Comparison of ENCODE assay signal across 18 cellular contexts in the genomic region with DNA sequence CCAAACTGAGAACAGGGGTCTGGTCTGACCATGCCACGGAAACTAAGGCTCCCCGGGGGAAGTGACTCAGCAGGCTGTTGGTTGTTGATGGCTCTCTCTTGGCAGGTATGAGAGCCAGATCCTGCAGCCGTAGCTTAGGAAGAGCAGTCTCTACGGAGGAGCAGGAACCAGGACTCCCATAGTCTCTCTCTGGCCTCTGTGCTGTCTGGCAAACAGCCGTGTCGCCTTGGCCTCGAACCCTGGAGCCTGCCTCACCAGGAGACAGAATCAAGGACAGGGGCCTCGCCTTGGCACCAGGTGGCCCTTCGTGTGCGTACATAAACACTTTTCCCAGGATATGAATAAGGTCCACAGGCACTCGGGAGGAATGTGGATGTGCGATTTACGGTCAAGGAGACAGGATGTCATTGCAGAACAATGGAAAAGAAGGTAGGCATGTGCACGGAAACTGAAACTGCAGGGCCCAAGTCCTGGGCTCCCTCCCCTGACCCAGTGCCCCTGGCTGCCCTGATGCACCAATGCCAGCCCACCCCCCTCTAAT. TPM values are rescaled to one million over a fixed set of nuclear protein-coding genes. Genes with fewer than 3 reads are reported as not detected.
A peak's percentile ranks its signal among the peaks of the same experiment; 100 is the strongest.
DNase-seq lines count a peak whose midpoint lies in the region; ATAC-seq and TF ChIP-seq lines count a peak whose summit lies in the region.
"Had no signal": no experiment of that assay in that cellular context is flagged by ENCODE, and none has a peak within 500 bp of the region (broad histone marks: within the 10 kb centered on the region; RNA-seq: fewer than 3 reads in every experiment).

No MANE protein-coding gene starts in this region.

- no peaks in the 10 kb centered on the region for H3K36me3 ChIP-seq in HUES6 (ENCODE audit: control insufficient read depth, insufficient read depth, low read length)
- no peaks in the 10 kb centered on the region for H3K36me3 ChIP-seq in gastrocnemius medialis

- peak; percentile 9 to 12 for TF ChIP-seq POLR2A in gastrocnemius medialis (IDR thresholded peaks at IDR 0.05)

- H3K27ac Mint-ChIP-seq in osteocyte (ENCODE audit: unreplicated experiment) = no peak overlapping the region
- H3K27ac Mint-ChIP-seq: activated T-cell treated with anti-CD3 and anti-CD28 coated beads, Interleukin-2, amount 50 U/mL, for 72 hours had no signal

- DNase-seq in cardiac fibroblast (ENCODE audit: low read depth in 2 of 2) (peak; percentile 79 to 94), left kidney (ENCODE audit: low read depth, low spot score) (peak; percentile 36), gastrocnemius medialis (no peak), NCI-H146 treated with DMSO at 0.1 percent for 48 hours (lab: John Stamatoyannopoulos, UW; ENCODE audit: unreplicated experiment) (no peak), GOT3 (lab: John Stamatoyannopoulos, UW) (no peak), osteocyte (ENCODE audit: extremely low spot score, unreplicated experiment) (no peak)
- DNase-seq: activated CD4-positive, alpha-beta T cell treated with anti-CD3 and anti-CD28 coated beads for 1 hour; activated T-cell treated with anti-CD3 and anti-CD28 coated beads, Interleukin-2, amount 50 U/mL, for 72 hours; NCI-H1105 treated with DMSO at 0.1 percent for 48 hours; NCI-H526 treated with DMSO at 0.1 percent for 48 hours; stimulated activated CD4-positive, alpha-beta T cell treated with anti-CD3 and anti-CD28 coated beads, Interleukin-4, amount 100 ng/mL, for 4 hours; stimulated activated naive CD8-positive, alpha-beta T cell treated with anti-CD3 and anti-CD28 coated beads, Interleukin-15, amount 100 ng/mL, for 72 hours had no signal

- H3K9me3 ChIP-seq in HUES6 (ENCODE audit: control insufficient read depth, insufficient read depth, low read depth, low read length) (no peaks in the 10 kb centered on the region), gastrocnemius medialis (no peaks in the 10 kb centered on the region)

- peak overlapping the region; percentile 12 for H3K9ac ChIP-seq in HUES6 (ENCODE audit: low read length)

- no peaks in the 10 kb centered on the region for H3K36me3 Mint-ChIP-seq in osteocyte (ENCODE audit: unreplicated experiment)
- H3K36me3 Mint-ChIP-seq: brain, CD14-positive monocyte had no signal

- no peak for TF ChIP-seq CTCF in cardiac fibroblast (IDR thresholded peaks at IDR 0.05; ENCODE audit: low read depth, low read length)
- no peak for TF ChIP-seq CTCF in gastrocnemius medialis (IDR thresholded peaks at IDR 0.05 in 4 of 5, conservative IDR thresholded peaks at IDR 0.05 in 1 of 5)
- no peak for TF ChIP-seq CTCF in osteocyte (IDR thresholded peaks at IDR 0.05)

- intact Hi-C loops in gastrocnemius medialis (cut with DNase I; ENCODE audit: low total_unique reads) = no loop called here

- no peaks in the 10 kb centered on the region for H3K9me3 Mint-ChIP-seq in osteocyte (ENCODE audit: unreplicated experiment)
- H3K9me3 Mint-ChIP-seq: activated T-cell treated with anti-CD3 and anti-CD28 coated beads, Interleukin-2, amount 50 U/mL, for 72 hours; brain; stimulated activated naive CD8-positive, alpha-beta T cell treated with anti-CD3 and anti-CD28 coated beads, Interleukin-15, amount 100 ng/mL, for 72 hours had no signal

- no peak overlapping the region for H3K4me3 Mint-ChIP-seq in osteocyte (ENCODE audit: unreplicated experiment)
- H3K4me3 Mint-ChIP-seq: activated T-cell treated with anti-CD3 and anti-CD28 coated beads, Interleukin-2, amount 50 U/mL, for 72 hours; brain; stimulated activated naive CD8-positive, alpha-beta T cell treated with anti-CD3 and anti-CD28 coated beads, Interleukin-15, amount 100 ng/mL, for 72 hours had no signal

- H3K4me1 ChIP-seq in HUES6 (ENCODE audit: control insufficient read depth, insufficient read depth, low read length) (peaks cover 19% of the 10 kb centered on the region; the same call in 1 of the 2 replicates), gastrocnemius medialis (no peaks in the 10 kb centered on the region)

- ATAC-seq in gastrocnemius medialis = peak; percentile 51 to 54
- ATAC-seq in HG02623 (IDR thresholded peaks at IDR 0.05; ENCODE audit: unreplicated experiment) = no peak
- ATAC-seq: activated T-cell treated with anti-CD3 and anti-CD28 coated beads, Interleukin-2, amount 50 U/mL, for 72 hours; SK-N-SH treated with all-trans-retinoic acid at 6 μM for 48 hours; stimulated activated naive CD8-positive, alpha-beta T cell treated with anti-CD3 and anti-CD28 coated beads, Interleukin-15, amount 100 ng/mL, for 72 hours had no signal

- H3K4me1 Mint-ChIP-seq in osteocyte (ENCODE audit: unreplicated experiment) = peaks cover 5% of the 10 kb centered on the region
- H3K4me1 Mint-ChIP-seq: brain had no signal

- in situ Hi-C loops in gastrocnemius medialis (cut with MboI; ENCODE audit: low sequenced_read_pairs in 4 of 4) = no loop called here

- no peaks in the 10 kb centered on the region for H3K27me3 Mint-ChIP-seq in osteocyte (ENCODE audit: unreplicated experiment)
- H3K27me3 Mint-ChIP-seq: stimulated activated naive CD8-positive, alpha-beta T cell treated with anti-CD3 and anti-CD28 coated beads, Interleukin-15, amount 100 ng/mL, for 72 hours had no signal

- H3K27me3 ChIP-seq in HUES6 (ENCODE audit: control insufficient read depth, insufficient read depth, low read length) (no peaks in the 10 kb centered on the region), gastrocnemius medialis (no peaks in the 10 kb centered on the region)

- no peak overlapping the region for H3K27ac ChIP-seq in HUES6 (ENCODE audit: low read depth, low read length)
- H3K27ac ChIP-seq in gastrocnemius medialis = peak overlapping the region; percentile 47 to 80 (median 71)
- H3K27ac ChIP-seq: HL-60 had no signal

- H3K4me3 ChIP-seq in HUES6 (ENCODE audit: low read depth, low read length) (no peak overlapping the region), cardiac fibroblast (replicated peaks in 1 of 2; ENCODE audit: low read depth in 2 of 2, low read length in 2 of 2) (no peak overlapping the region), gastrocnemius medialis (peak overlapping the region in 1 of 4 donors; percentile 53)

RNA-seq across cellular contexts. Expression of gene VWF, which starts 7.9 kb away (rescaled TPM):
- total RNA-seq in gastrocnemius medialis (100 to 1,000 TPM in 2 of 4 donors, 10 to 100 TPM in 2; 78.8 to 118 (median 101) TPM), osteocyte (0.13 and 0.31 TPM in 2 replicates)

Comparison
In these comparisons a context has a peak if more than half of its experiments do, and no peak if none do; other contexts are left out.
1. DNase-seq: peak in cardiac fibroblast (2 of 2) and left kidney (single experiment); none in gastrocnemius medialis (0 of 2), NCI-H146 treated with DMSO at 0.1 percent for 48 hours (single experiment), GOT3 (single experiment) and osteocyte (single experiment).
2. RNA of gene VWF, which starts 7.9 kb away (total RNA-seq): 78.8 to 118 TPM in gastrocnemius medialis; 0.13 to 0.31 TPM in osteocyte; every median in the first group is over 10 times any median in the second.